In the genomic region with DNA sequence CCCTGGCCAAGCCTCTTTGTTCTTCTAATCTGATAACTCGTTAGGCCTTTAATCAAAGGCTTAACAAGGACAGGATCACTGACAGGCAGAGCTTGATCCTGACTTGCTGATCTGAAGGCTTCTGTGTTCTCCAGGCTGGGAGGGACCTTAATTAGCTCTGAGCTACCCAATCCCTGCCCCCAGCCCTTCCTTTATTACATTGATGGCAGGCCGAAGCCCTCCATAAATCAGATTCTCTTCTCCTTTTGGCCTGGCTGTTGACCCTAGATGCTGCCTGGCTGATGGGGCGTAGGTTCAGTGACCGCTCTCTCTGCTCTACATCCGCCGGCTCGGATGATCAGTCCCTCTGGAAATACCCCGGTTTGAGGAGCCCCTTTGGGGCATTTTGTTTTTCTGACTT, we compare ENCODE assay signal across 21 cellular contexts.
"Had no signal": no experiment of that assay in that cellular context is flagged by ENCODE, and none has a peak within 500 bp of the region (broad histone marks: within the 10 kb centered on the region; RNA-seq: fewer than 3 reads in every experiment).

No MANE protein-coding gene starts in this region.

- H3K27me3 Mint-ChIP-seq: activated CD4-positive, alpha-beta memory T cell treated with anti-CD3 and anti-CD28 coated beads for 36 hours; naive B cell had no signal

- H3K27ac ChIP-seq: brain microvascular endothelial cell, colonic mucosa, gastroesophageal sphincter, heart left ventricle, left lung, parathyroid adenoma, right lobe of liver, thoracic aorta, upper lobe of left lung had no signal

- H3K27ac Mint-ChIP-seq: activated CD4-positive, alpha-beta memory T cell treated with anti-CD3 and anti-CD28 coated beads for 36 hours had no signal

- H3K9me3 Mint-ChIP-seq: activated CD4-positive, alpha-beta memory T cell treated with anti-CD3 and anti-CD28 coated beads for 36 hours; naive B cell had no signal

- H2AFZ ChIP-seq: parathyroid adenoma had no signal

- H3K4me3 Mint-ChIP-seq: activated CD4-positive, alpha-beta memory T cell treated with anti-CD3 and anti-CD28 coated beads for 36 hours; naive B cell had no signal

- H3K9me3 ChIP-seq: colonic mucosa, gastroesophageal sphincter, heart left ventricle, left lung, mucosa of descending colon, right lobe of liver, thoracic aorta, upper lobe of left lung had no signal

- DNase-seq: activated CD4-positive, alpha-beta memory T cell treated with anti-CD3 and anti-CD28 coated beads for 36 hours; activated T-cell treated with anti-CD3 and anti-CD28 coated beads for 4 hours; aorta; brain microvascular endothelial cell; central memory CD4-positive, alpha-beta T cell; colonic mucosa; heart left ventricle; kidney; left lung; mammary epithelial cell; mucosa of descending colon; naive B cell; right lobe of liver; small intestine; stimulated activated CD4-positive, alpha-beta T cell treated with anti-CD3 and anti-CD28 coated beads, Interleukin-15, amount 100 ng/mL, for 24 hours; stimulated activated CD4-positive, alpha-beta T cell treated with anti-CD3 and anti-CD28 coated beads, Interleukin-2, amount 100 ng/mL, for 48 hours; upper lobe of left lung had no signal

- H3K4me1 ChIP-seq: colonic mucosa, gastroesophageal sphincter, heart left ventricle, left lung, parathyroid adenoma, right lobe of liver, upper lobe of left lung had no signal

- H3K4me3 ChIP-seq: colonic mucosa, gastroesophageal sphincter, heart left ventricle, left lung, mucosa of descending colon, right lobe of liver, thoracic aorta, upper lobe of left lung had no signal

- H3K27me3 ChIP-seq: brain microvascular endothelial cell, colonic mucosa, gastroesophageal sphincter, heart left ventricle, left lung, right lobe of liver, upper lobe of left lung had no signal

- H3K9ac ChIP-seq: parathyroid adenoma had no signal

- ATAC-seq: esophagus mucosa, gastroesophageal sphincter, heart left ventricle, left lung, mucosa of descending colon, right lobe of liver had no signal
